8 cellular contexts compared by ENCODE assay signal in genomic region chr5:102754499-102755424, GRCh38. TPM values are rescaled to one million over a fixed set of nuclear protein-coding genes. Genes with fewer than 3 reads are reported as not detected.
DNase-seq lines count a peak whose midpoint lies in the region; ATAC-seq and TF ChIP-seq lines count a peak whose summit lies in the region.

TSS of gene PAM (plus strand) at chr5:102755305. CDS start at chr5:102866196, 110,891 bp downstream.

- peaks cover 16% of the 10 kb centered on the region for H3K36me3 Mint-ChIP-seq in activated CD8-positive, alpha-beta T cell treated with anti-CD3 and anti-CD28 coated beads for 36 hours (ENCODE audit: low read depth)

- H3K4me1 Mint-ChIP-seq in activated CD8-positive, alpha-beta T cell treated with anti-CD3 and anti-CD28 coated beads for 36 hours (ENCODE audit: low read depth) = peaks cover 49% of the 10 kb centered on the region

- H3K4me3 Mint-ChIP-seq in activated CD8-positive, alpha-beta T cell treated with anti-CD3 and anti-CD28 coated beads for 36 hours = peak within 1 kb of the TSS; percentile 99

- H3K27me3 ChIP-seq in BLaER1 = no peaks in the 10 kb centered on the region
- peaks cover 20% of the 10 kb centered on the region for H3K27me3 ChIP-seq in ectodermal cell (ENCODE audit: control insufficient read depth, insufficient read depth, low read length, poor library complexity, severe bottlenecking)

- peak within 1 kb of the TSS; percentile 84 for H3K4me3 ChIP-seq in BLaER1
- H3K4me3 ChIP-seq in ectodermal cell (ENCODE audit: insufficient read depth, low read depth, low read length) = peak within 1 kb of the TSS; percentile 81

- H3K27ac ChIP-seq in BLaER1 (peak within 1 kb of the TSS; percentile 91), ectodermal cell (ENCODE audit: insufficient read depth, low read depth, low read length, poor library complexity, severe bottlenecking) (peak within 1 kb of the TSS; percentile 62)

- peak within 1 kb of the TSS; percentile 97 for H3K27ac Mint-ChIP-seq in activated CD8-positive, alpha-beta T cell treated with anti-CD3 and anti-CD28 coated beads for 36 hours

- peaks cover 2% of the 10 kb centered on the region for H3K9me3 Mint-ChIP-seq in activated CD8-positive, alpha-beta T cell treated with anti-CD3 and anti-CD28 coated beads for 36 hours

- H3K4me1 ChIP-seq in BLaER1 = peaks cover 37% of the 10 kb centered on the region
- peaks cover 3% of the 10 kb centered on the region for H3K4me1 ChIP-seq in ectodermal cell (ENCODE audit: control insufficient read depth, insufficient read depth, low read length)

- POLR2A ChIA-PET in activated CD8-positive, alpha-beta T cell treated with anti-CD3 and anti-CD28 coated beads for 36 hours (lab: Charles Lee) = interaction anchor here (0.6 to 3.9 kb wide), 5 partner anchors 10 to 267 kb away, joined by 3 to 20 read pairs (median 4); no protein-coding TSS in a partner anchor

- peaks cover 8% of the 10 kb centered on the region for H3K27me3 Mint-ChIP-seq in activated CD8-positive, alpha-beta T cell treated with anti-CD3 and anti-CD28 coated beads for 36 hours

- peak; percentile 74 for DNase-seq in NCI-H82 (lab: John Stamatoyannopoulos, UW)
- DNase-seq in activated CD8-positive, alpha-beta T cell treated with anti-CD3 and anti-CD28 coated beads for 36 hours = peak; percentile 86
- DNase-seq in medulla oblongata (ENCODE audit: extremely low spot score) = peak; percentile 53
- DNase-seq in stimulated activated CD8-positive, alpha-beta memory T cell treated with anti-CD3 and anti-CD28 coated beads, Interleukin-12 subunit alpha, Interleukin-12 subunit beta, amount 100 ng/mL, for 4 hours (ENCODE audit: low read depth) = peak; percentile 67

- intact Hi-C loops in activated CD8-positive, alpha-beta T cell treated with anti-CD3 and anti-CD28 coated beads for 36 hours (cut with micrococcal nuclease) = no loop called here

- H3K9me3 ChIP-seq in BLaER1 (no peaks in the 10 kb centered on the region; the same call in 1 of the 2 replicates), ectodermal cell (ENCODE audit: control insufficient read depth, low read length) (no peaks in the 10 kb centered on the region)

- H4K20me1 ChIP-seq in BLaER1 = peaks cover 16% of the 10 kb centered on the region

- peak within 1 kb of the TSS; percentile 86 for H3K9ac ChIP-seq in BLaER1

- H3K36me3 ChIP-seq in BLaER1 (no peaks in the 10 kb centered on the region), ectodermal cell (ENCODE audit: control insufficient read depth, insufficient read depth, low read length) (no peaks in the 10 kb centered on the region)

- ATAC-seq in GM19043 (IDR thresholded peaks at IDR 0.05; ENCODE audit: low read depth, unreplicated experiment) (peak; percentile 73), HG03280 (IDR thresholded peaks at IDR 0.05; ENCODE audit: unreplicated experiment) (peak; percentile 85)
- ATAC-seq in activated CD8-positive, alpha-beta T cell treated with anti-CD3 and anti-CD28 coated beads for 36 hours = peak; percentile 82

- H3K4me2 ChIP-seq in BLaER1 = peak within 1 kb of the TSS; percentile 96

- CTCF ChIA-PET in activated CD8-positive, alpha-beta T cell treated with anti-CD3 and anti-CD28 coated beads for 36 hours (lab: Charles Lee) = interaction anchor here (1.1 to 2.7 kb wide), 2 partner anchors 10 to 29 kb away, joined by 3 to 10 read pairs; no protein-coding TSS in a partner anchor

- TF ChIP-seq CTCF in activated CD8-positive, alpha-beta T cell treated with anti-CD3 and anti-CD28 coated beads for 36 hours (IDR thresholded peaks at IDR 0.05) = no peak

- WGBS in ectodermal cell, 2 experiments = 1% methylated on average over 77 of the region's 77 CpGs

RNA-seq across cellular contexts. Expression of gene PAM, which starts in this region (rescaled TPM):
- total RNA-seq in activated CD8-positive, alpha-beta T cell treated with anti-CD3 and anti-CD28 coated beads for 36 hours = 10 to 100 TPM; 63.4 to 65.8 TPM
- polyA plus RNA-seq in ectodermal cell (2013, experiment 1 of 4) = 395 TPM
- 381 TPM for polyA plus RNA-seq in ectodermal cell (2013, experiment 2 of 4)
- 288 TPM for polyA plus RNA-seq in ectodermal cell (2013, experiment 3 of 4)
- 309 TPM for polyA plus RNA-seq in ectodermal cell (2013, experiment 4 of 4)

Comparison
In these comparisons a context has a peak if more than half of its experiments do, and no peak if none do; other contexts are left out.
1. Peak in every context shown above with its lines: DNase-seq, ATAC-seq, H3K4me3 ChIP-seq and H3K27ac ChIP-seq.